ENCODE assay signal across 11 cellular contexts in the genomic region with DNA sequence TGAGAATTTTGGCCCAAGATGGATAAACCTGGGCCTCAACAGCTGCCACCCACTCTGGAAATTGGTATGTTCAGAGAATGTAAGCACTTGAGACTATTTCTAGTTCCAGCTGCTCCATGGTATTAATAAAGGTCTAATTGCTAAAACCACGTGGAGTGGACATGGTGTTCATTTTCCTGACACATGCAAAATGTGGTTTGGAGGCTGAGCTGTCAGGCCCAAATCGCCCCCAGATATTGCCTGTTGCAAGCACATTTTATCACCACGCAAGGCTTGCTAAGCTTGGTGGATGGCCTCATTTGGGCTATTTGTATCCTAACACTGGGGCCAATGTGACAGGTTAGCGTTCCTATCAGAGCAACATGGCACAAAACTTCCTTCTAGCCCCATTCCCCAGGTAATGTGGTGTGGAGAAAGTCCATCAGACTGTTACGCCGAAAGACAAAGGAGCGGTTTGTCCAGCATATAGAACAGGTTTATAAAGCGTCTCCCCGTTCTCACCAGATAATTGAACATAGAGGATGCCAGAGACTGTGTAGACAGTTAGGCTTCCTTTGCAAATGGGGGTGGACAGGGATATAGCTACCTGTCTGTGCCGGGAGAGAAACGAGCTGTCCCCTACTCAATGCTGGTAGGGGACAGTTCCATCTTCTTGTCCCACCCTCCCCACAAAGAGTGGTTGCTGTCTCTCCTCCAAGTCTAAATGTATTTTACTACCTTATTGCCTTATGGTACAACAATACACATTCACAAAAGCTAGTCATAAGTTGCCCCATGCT.
DNase-seq lines count a peak whose midpoint lies in the region; ATAC-seq lines count a peak whose summit lies in the region.
"Had no signal": no experiment of that assay in that cellular context is flagged by ENCODE, and none has a peak within 500 bp of the region (broad histone marks: within the 10 kb centered on the region; RNA-seq: fewer than 3 reads in every experiment).

No MANE protein-coding gene starts in this region.

- no peaks in the 10 kb centered on the region for H3K36me3 ChIP-seq in CD8-positive, alpha-beta memory T cell (ENCODE audit: insufficient read depth, low read length)

- H3K4me1 Mint-ChIP-seq in CD8-positive, alpha-beta memory T cell = no peaks in the 10 kb centered on the region
- no peaks in the 10 kb centered on the region for H3K4me1 Mint-ChIP-seq in activated T-cell treated with anti-CD3 and anti-CD28 coated beads, Interleukin-2, amount 50 U/mL, for 72 hours (ENCODE audit: low read depth)

- no peak overlapping the region for H3K4me3 Mint-ChIP-seq in CD8-positive, alpha-beta memory T cell
- H3K4me3 Mint-ChIP-seq in activated T-cell treated with anti-CD3 and anti-CD28 coated beads, Interleukin-2, amount 50 U/mL, for 72 hours = no peak overlapping the region
- H3K4me3 Mint-ChIP-seq: type B pancreatic cell had no signal

- peaks cover 6 to 18% of the 10 kb centered on the region in 2 donors for H3K27me3 Mint-ChIP-seq in CD8-positive, alpha-beta memory T cell
- H3K27me3 Mint-ChIP-seq in activated T-cell treated with anti-CD3 and anti-CD28 coated beads, Interleukin-2, amount 50 U/mL, for 72 hours (ENCODE audit: low read depth) = peaks cover 8% of the 10 kb centered on the region
- H3K27me3 Mint-ChIP-seq: type B pancreatic cell had no signal

- no peaks in the 10 kb centered on the region for H3K9me3 Mint-ChIP-seq in CD8-positive, alpha-beta memory T cell
- no peaks in the 10 kb centered on the region for H3K9me3 Mint-ChIP-seq in activated T-cell treated with anti-CD3 and anti-CD28 coated beads, Interleukin-2, amount 50 U/mL, for 72 hours
- H3K9me3 Mint-ChIP-seq: type B pancreatic cell had no signal

- H3K27ac ChIP-seq in CD8-positive, alpha-beta memory T cell (ENCODE audit: low read depth, low read length) = no peak overlapping the region

- H3K4me3 ChIP-seq in GM08714 (ENCODE audit: low read length) = peak overlapping the region; percentile 37; the same call in 1 of the 2 replicates
- no peak overlapping the region for H3K4me3 ChIP-seq in CD8-positive, alpha-beta memory T cell (ENCODE audit: low read length)

- peak; percentile 24 for ATAC-seq in GM18909 (IDR thresholded peaks at IDR 0.05; ENCODE audit: poor library complexity, unreplicated experiment)
- ATAC-seq in HG02759 (IDR thresholded peaks at IDR 0.05; ENCODE audit: unreplicated experiment) = peak; percentile 38
- peak; percentile 15 for ATAC-seq in HG03521 (IDR thresholded peaks at IDR 0.05; ENCODE audit: unreplicated experiment)
- ATAC-seq in activated T-cell treated with anti-CD3 and anti-CD28 coated beads, Interleukin-2, amount 50 U/mL, for 72 hours (replicated peaks in 1 of 2) = no peak

- no peaks in the 10 kb centered on the region for H3K9me3 ChIP-seq in CD8-positive, alpha-beta memory T cell (ENCODE audit: low read length)

- H3K27ac Mint-ChIP-seq in CD8-positive, alpha-beta memory T cell = no peak overlapping the region
- no peak overlapping the region for H3K27ac Mint-ChIP-seq in activated T-cell treated with anti-CD3 and anti-CD28 coated beads, Interleukin-2, amount 50 U/mL, for 72 hours
- H3K27ac Mint-ChIP-seq: type B pancreatic cell had no signal

- POLR2A ChIA-PET in CD8-positive, alpha-beta memory T cell (lab: Charles Lee) = no interaction called here

- CTCF ChIA-PET in CD8-positive, alpha-beta memory T cell (lab: Charles Lee) = interaction anchor here (1.5 kb wide), 1 partner anchor 90 kb away, joined by 3 read pairs; no protein-coding TSS in a partner anchor

- no peak for DNase-seq in CD8-positive, alpha-beta memory T cell
- DNase-seq in RKO (ENCODE audit: low spot score) (no peak), NCI-H146 treated with DMSO at 0.1 percent for 48 hours (lab: John Stamatoyannopoulos, UW; ENCODE audit: unreplicated experiment) (no peak)
- DNase-seq in activated T-cell treated with anti-CD3 and anti-CD28 coated beads, Interleukin-2, amount 50 U/mL, for 72 hours = no peak
- DNase-seq: activated gamma-delta T cell treated with Interleukin-2 at 50 U/mL for 16 hours, hypothalamus had no signal

- H3K4me1 ChIP-seq in CD8-positive, alpha-beta memory T cell (ENCODE audit: insufficient read depth, low read length) = no peaks in the 10 kb centered on the region

- no peaks in the 10 kb centered on the region for H3K27me3 ChIP-seq in CD8-positive, alpha-beta memory T cell (ENCODE audit: insufficient read depth, low read length, poor library complexity, severe bottlenecking)

- no peaks in the 10 kb centered on the region for H3K36me3 Mint-ChIP-seq in CD8-positive, alpha-beta memory T cell
- no peaks in the 10 kb centered on the region for H3K36me3 Mint-ChIP-seq in activated T-cell treated with anti-CD3 and anti-CD28 coated beads, Interleukin-2, amount 50 U/mL, for 72 hours (ENCODE audit: insufficient read depth in 2 of 2)
- H3K36me3 Mint-ChIP-seq: type B pancreatic cell had no signal

Comparison
In these comparisons a context has a peak if more than half of its experiments do, and no peak if none do; other contexts are left out.
1. ATAC-seq: peak in GM18909 (single experiment), HG02759 (single experiment) and HG03521 (single experiment); none in activated T-cell treated with anti-CD3 and anti-CD28 coated beads, Interleukin-2, amount 50 U/mL, for 72 hours (0 of 2).